Comparison of ENCODE assay signal across 1 cellular context in the genomic region with DNA sequence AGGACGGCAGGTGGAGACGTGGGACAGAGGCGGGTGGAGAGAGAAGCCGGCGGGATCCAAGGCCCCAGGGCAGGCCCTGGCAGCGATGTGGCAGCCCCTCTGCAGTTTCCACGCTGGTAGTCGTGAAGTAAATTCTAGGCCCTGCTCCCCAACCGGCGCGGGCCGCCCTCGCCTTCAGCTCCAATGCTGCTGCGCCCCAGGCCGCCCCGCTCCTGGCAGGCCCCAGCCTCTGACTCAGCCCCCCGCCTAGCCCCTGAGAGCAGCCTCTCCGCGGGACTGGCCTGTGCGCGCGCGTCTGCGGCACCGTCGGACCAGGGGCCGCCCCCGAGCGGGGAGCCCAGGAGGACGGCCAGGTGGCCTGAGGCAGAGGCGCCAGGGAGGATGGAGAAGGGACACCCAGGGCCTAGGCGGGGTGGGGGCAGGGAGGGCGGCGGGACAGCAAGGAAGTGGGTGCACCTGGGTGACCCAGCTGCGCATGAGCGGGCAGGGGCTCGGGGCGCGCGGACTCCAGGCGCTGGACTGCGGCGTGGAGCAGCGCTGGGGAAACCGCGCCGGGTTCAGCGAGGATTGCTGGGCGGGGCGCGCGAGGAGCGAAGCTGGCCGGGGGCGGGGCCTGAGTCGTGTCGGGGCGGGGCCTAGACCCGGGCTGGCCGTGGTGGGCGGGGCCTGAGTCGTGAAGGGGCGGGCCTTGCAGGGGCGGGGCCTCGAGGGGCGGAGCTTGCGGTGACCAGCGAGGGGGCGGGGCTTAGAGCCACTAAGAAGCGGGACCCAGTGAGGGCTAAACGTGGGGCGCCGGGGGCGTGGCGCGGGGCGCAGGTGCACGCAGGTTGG.
TF ChIP-seq lines count a peak whose summit lies in the region.

No MANE protein-coding gene starts in this region.

TF ChIP-seq in HepG2, 621 proteins besides CTCF, POLR2A, EP300 and RAD21 (continued from another document):
- no peak for TF ChIP-seq KAT7 (CRISPR knock-in tag; IDR thresholded peaks at IDR 0.05; ENCODE audit: borderline replicate concordance)
- peak; percentile 27; the same call in 1 of the 2 replicates for TF ChIP-seq KLF11 (CRISPR knock-in tag; IDR thresholded peaks at IDR 0.05)
- no peak for TF ChIP-seq SNRNP70 (IDR thresholded peaks at IDR 0.05; ENCODE audit: low read depth, low read length)
- 0 out of 2 replicates have a peak, but pooled peaks have one; percentile 8 for TF ChIP-seq KLF12 (CRISPR knock-in tag; IDR thresholded peaks at IDR 0.05; ENCODE audit: borderline replicate concordance)
- TF ChIP-seq TGIF2 (CRISPR knock-in tag; IDR thresholded peaks at IDR 0.05), result no peak; the same call in 1 of the 2 replicates
- 0 out of 2 replicates have a peak, but pooled peaks have one; percentile 36 for TF ChIP-seq GATA4 (IDR thresholded peaks at IDR 0.05; ENCODE audit: borderline replicate concordance, low read depth)
- peak; percentile 47; the same call in 1 of the 2 replicates for TF ChIP-seq CBFB (CRISPR knock-in tag; IDR thresholded peaks at IDR 0.05)
- TF ChIP-seq TCF7L2 (IDR thresholded peaks at IDR 0.05; ENCODE audit: low read depth, low read length), result no peak
- no peak for TF ChIP-seq GATAD2A (CRISPR knock-in tag; IDR thresholded peaks at IDR 0.05)
- peak; percentile 73; the same call in 1 of the 2 replicates for TF ChIP-seq NFE2L1 (CRISPR knock-in tag; IDR thresholded peaks at IDR 0.05; ENCODE audit: borderline replicate concordance)
- TF ChIP-seq ZNF224 (CRISPR knock-in tag; IDR thresholded peaks at IDR 0.05), result 0 out of 2 replicates have a peak, but pooled peaks have one; percentile 77
- TF ChIP-seq THYN1 (CRISPR knock-in tag; IDR thresholded peaks at IDR 0.05; ENCODE audit: borderline replicate concordance, low read depth), result no peak; the same call in 1 of the 2 replicates
- TF ChIP-seq ZNF569 (CRISPR knock-in tag; IDR thresholded peaks at IDR 0.05; ENCODE audit: borderline replicate concordance), result 0 out of 2 replicates have a peak, but pooled peaks have one; percentile 55
- TF ChIP-seq, protein P1, sequence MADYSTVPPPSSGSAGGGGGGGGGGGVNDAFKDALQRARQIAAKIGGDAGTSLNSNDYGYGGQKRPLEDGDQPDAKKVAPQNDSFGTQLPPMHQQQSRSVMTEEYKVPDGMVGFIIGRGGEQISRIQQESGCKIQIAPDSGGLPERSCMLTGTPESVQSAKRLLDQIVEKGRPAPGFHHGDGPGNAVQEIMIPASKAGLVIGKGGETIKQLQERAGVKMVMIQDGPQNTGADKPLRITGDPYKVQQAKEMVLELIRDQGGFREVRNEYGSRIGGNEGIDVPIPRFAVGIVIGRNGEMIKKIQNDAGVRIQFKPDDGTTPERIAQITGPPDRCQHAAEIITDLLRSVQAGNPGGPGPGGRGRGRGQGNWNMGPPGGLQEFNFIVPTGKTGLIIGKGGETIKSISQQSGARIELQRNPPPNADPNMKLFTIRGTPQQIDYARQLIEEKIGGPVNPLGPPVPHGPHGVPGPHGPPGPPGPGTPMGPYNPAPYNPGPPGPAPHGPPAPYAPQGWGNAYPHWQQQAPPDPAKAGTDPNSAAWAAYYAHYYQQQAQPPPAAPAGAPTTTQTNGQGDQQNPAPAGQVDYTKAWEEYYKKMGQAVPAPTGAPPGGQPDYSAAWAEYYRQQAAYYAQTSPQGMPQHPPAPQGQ (CRISPR knock-in tag; IDR thresholded peaks at IDR 0.05; ENCODE audit: borderline replicate concordance), result 0 out of 2 replicates have a peak, but pooled peaks have one; percentile 50
- TF ChIP-seq POLR2AphosphoS5 (IDR thresholded peaks at IDR 0.05; ENCODE audit: low read depth, low read length), result peak; percentile 61
- no peak for TF ChIP-seq MLLT10 (CRISPR knock-in tag; IDR thresholded peaks at IDR 0.05)
- TF ChIP-seq, protein P2, sequence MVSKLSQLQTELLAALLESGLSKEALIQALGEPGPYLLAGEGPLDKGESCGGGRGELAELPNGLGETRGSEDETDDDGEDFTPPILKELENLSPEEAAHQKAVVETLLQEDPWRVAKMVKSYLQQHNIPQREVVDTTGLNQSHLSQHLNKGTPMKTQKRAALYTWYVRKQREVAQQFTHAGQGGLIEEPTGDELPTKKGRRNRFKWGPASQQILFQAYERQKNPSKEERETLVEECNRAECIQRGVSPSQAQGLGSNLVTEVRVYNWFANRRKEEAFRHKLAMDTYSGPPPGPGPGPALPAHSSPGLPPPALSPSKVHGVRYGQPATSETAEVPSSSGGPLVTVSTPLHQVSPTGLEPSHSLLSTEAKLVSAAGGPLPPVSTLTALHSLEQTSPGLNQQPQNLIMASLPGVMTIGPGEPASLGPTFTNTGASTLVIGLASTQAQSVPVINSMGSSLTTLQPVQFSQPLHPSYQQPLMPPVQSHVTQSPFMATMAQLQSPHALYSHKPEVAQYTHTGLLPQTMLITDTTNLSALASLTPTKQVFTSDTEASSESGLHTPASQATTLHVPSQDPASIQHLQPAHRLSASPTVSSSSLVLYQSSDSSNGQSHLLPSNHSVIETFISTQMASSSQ (IDR thresholded peaks at IDR 0.05; ENCODE audit: low read depth), result 0 out of 2 replicates have a peak, but pooled peaks have one; percentile 9
- TF ChIP-seq, protein P2 (CRISPR knock-in tag; IDR thresholded peaks at IDR 0.05; ENCODE audit: borderline replicate concordance), result peak; percentile 27; the same call in 1 of the 2 replicates
- peak; percentile 73; the same call in 1 of the 2 replicates for TF ChIP-seq ZNF484 (CRISPR knock-in tag; IDR thresholded peaks at IDR 0.05; ENCODE audit: borderline replicate concordance, low read depth)
- TF ChIP-seq ZNF563 (CRISPR knock-in tag; IDR thresholded peaks at IDR 0.05), result peak; percentile 30; the same call in 1 of the 2 replicates
- TF ChIP-seq ZNF274 (CRISPR knock-in tag; IDR thresholded peaks at IDR 0.05), result peak; percentile 93
- TF ChIP-seq ONECUT2 (CRISPR knock-in tag; IDR thresholded peaks at IDR 0.05), result no peak
- TF ChIP-seq ZNF552 (CRISPR knock-in tag; IDR thresholded peaks at IDR 0.05; ENCODE audit: borderline replicate concordance), result no peak; the same call in 1 of the 2 replicates
- peak; percentile 25; the same call in 1 of the 2 replicates for TF ChIP-seq ZBTB20 (CRISPR knock-in tag; IDR thresholded peaks at IDR 0.05; ENCODE audit: borderline replicate concordance, low read depth)
- 0 out of 2 replicates have a peak, but pooled peaks have one; percentile 30 for TF ChIP-seq ZNF543 (CRISPR knock-in tag; IDR thresholded peaks at IDR 0.05)
- no peak for TF ChIP-seq ZNF83 (CRISPR knock-in tag; IDR thresholded peaks at IDR 0.05; ENCODE audit: borderline replicate concordance)
- TF ChIP-seq JDP2 (CRISPR knock-in tag; IDR thresholded peaks at IDR 0.05; ENCODE audit: borderline replicate concordance), result peak; percentile 35; the same call in 1 of the 2 replicates
- TF ChIP-seq, protein P3, sequence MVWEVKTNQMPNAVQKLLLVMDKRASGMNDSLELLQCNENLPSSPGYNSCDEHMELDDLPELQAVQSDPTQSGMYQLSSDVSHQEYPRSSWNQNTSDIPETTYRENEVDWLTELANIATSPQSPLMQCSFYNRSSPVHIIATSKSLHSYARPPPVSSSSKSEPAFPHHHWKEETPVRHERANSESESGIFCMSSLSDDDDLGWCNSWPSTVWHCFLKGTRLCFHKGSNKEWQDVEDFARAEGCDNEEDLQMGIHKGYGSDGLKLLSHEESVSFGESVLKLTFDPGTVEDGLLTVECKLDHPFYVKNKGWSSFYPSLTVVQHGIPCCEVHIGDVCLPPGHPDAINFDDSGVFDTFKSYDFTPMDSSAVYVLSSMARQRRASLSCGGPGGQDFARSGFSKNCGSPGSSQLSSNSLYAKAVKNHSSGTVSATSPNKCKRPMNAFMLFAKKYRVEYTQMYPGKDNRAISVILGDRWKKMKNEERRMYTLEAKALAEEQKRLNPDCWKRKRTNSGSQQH (CRISPR knock-in tag; IDR thresholded peaks at IDR 0.05; ENCODE audit: low read depth), result no peak
- TF ChIP-seq MTF2 (CRISPR knock-in tag; IDR thresholded peaks at IDR 0.05; ENCODE audit: borderline replicate concordance), result 0 out of 2 replicates have a peak, but pooled peaks have one; percentile 64
- no peak for TF ChIP-seq FOXM1 (CRISPR knock-in tag; IDR thresholded peaks at IDR 0.05)
- no peak for TF ChIP-seq SMC3 (IDR thresholded peaks at IDR 0.05; ENCODE audit: low read length)
- TF ChIP-seq JUND (CRISPR knock-in tag; IDR thresholded peaks at IDR 0.05), result peak; percentile 36; the same call in 1 of the 2 replicates
- TF ChIP-seq, protein P4, sequence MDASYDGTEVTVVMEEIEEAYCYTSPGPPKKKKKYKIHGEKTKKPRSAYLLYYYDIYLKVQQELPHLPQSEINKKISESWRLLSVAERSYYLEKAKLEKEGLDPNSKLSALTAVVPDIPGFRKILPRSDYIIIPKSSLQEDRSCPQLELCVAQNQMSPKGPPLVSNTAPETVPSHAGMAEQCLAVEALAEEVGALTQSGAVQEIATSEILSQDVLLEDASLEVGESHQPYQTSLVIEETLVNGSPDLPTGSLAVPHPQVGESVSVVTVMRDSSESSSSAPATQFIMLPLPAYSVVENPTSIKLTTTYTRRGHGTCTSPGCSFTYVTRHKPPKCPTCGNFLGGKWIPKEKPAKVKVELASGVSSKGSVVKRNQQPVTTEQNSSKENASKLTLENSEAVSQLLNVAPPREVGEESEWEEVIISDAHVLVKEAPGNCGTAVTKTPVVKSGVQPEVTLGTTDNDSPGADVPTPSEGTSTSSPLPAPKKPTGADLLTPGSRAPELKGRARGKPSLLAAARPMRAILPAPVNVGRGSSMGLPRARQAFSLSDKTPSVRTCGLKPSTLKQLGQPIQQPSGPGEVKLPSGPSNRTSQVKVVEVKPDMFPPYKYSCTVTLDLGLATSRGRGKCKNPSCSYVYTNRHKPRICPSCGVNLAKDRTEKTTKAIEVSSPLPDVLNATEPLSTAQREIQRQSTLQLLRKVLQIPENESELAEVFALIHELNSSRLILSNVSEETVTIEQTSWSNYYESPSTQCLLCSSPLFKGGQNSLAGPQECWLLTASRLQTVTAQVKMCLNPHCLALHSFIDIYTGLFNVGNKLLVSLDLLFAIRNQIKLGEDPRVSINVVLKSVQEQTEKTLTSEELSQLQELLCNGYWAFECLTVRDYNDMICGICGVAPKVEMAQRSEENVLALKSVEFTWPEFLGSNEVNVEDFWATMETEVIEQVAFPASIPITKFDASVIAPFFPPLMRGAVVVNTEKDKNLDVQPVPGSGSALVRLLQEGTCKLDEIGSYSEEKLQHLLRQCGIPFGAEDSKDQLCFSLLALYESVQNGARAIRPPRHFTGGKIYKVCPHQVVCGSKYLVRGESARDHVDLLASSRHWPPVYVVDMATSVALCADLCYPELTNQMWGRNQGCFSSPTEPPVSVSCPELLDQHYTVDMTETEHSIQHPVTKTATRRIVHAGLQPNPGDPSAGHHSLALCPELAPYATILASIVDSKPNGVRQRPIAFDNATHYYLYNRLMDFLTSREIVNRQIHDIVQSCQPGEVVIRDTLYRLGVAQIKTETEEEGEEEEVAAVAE (CRISPR knock-in tag; IDR thresholded peaks at IDR 0.05; ENCODE audit: borderline replicate concordance), result no peak
- TF ChIP-seq AHR (CRISPR knock-in tag; IDR thresholded peaks at IDR 0.05), result no peak; the same call in 1 of the 2 replicates
- TF ChIP-seq HHEX (CRISPR knock-in tag; IDR thresholded peaks at IDR 0.05), result no peak
- TF ChIP-seq CHD4 (IDR thresholded peaks at IDR 0.05; ENCODE audit: borderline replicate concordance, low read length), result no peak
- TF ChIP-seq ZSCAN9 (CRISPR knock-in tag; IDR thresholded peaks at IDR 0.05; ENCODE audit: borderline replicate concordance), result no peak; the same call in 1 of the 2 replicates
- peak; percentile 81 for TF ChIP-seq AKAP8 (CRISPR knock-in tag; IDR thresholded peaks at IDR 0.05)
- TF ChIP-seq, protein P5, sequence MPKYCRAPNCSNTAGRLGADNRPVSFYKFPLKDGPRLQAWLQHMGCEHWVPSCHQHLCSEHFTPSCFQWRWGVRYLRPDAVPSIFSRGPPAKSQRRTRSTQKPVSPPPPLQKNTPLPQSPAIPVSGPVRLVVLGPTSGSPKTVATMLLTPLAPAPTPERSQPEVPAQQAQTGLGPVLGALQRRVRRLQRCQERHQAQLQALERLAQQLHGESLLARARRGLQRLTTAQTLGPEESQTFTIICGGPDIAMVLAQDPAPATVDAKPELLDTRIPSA (CRISPR knock-in tag; IDR thresholded peaks at IDR 0.05; ENCODE audit: borderline replicate concordance), result peak; percentile 94; the same call in 1 of the 2 replicates
- no peak for TF ChIP-seq SSRP1 (CRISPR knock-in tag; IDR thresholded peaks at IDR 0.05)
- TF ChIP-seq SP4 (CRISPR knock-in tag; IDR thresholded peaks at IDR 0.05), result peak; percentile 82; the same call in 1 of the 2 replicates
- TF ChIP-seq KDM5B (CRISPR knock-in tag; IDR thresholded peaks at IDR 0.05; ENCODE audit: borderline replicate concordance), result peak; percentile 89
- TF ChIP-seq, protein P6, sequence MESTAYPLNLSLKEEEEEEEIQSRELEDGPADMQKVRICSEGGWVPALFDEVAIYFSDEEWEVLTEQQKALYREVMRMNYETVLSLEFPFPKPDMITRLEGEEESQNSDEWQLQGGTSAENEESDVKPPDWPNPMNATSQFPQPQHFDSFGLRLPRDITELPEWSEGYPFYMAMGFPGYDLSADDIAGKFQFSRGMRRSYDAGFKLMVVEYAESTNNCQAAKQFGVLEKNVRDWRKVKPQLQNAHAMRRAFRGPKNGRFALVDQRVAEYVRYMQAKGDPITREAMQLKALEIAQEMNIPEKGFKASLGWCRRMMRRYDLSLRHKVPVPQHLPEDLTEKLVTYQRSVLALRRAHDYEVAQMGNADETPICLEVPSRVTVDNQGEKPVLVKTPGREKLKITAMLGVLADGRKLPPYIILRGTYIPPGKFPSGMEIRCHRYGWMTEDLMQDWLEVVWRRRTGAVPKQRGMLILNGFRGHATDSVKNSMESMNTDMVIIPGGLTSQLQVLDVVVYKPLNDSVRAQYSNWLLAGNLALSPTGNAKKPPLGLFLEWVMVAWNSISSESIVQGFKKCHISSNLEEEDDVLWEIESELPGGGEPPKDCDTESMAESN (CRISPR knock-in tag; conservative IDR thresholded peaks at IDR 0.05), result peak; percentile 75
TF ChIP-seq in HepG2: peak in this region for 266.
